Comparison of ENCODE assay signal across 8 cellular contexts in genomic region chr20:32110173-32110704, GRCh38. TPM values are rescaled to one million over a fixed set of nuclear protein-coding genes. Genes with fewer than 3 reads are reported as not detected.
A peak's percentile ranks its signal among the peaks of the same experiment; 100 is the strongest.
DNase-seq lines count a peak whose midpoint lies in the region; ATAC-seq and TF ChIP-seq lines count a peak whose summit lies in the region.

No MANE protein-coding gene starts in this region.

- H3K27me3 Mint-ChIP-seq in activated CD8-positive, alpha-beta memory T cell treated with anti-CD3 and anti-CD28 coated beads, Interleukin-2, amount 10 ng/mL, durations not matched to agents 7 days and 5 days: peaks cover 4% of the 10 kb centered on the region

- ATAC-seq in activated CD8-positive, alpha-beta memory T cell treated with anti-CD3 and anti-CD28 coated beads, Interleukin-2, amount 10 ng/mL, durations not matched to agents 7 days and 5 days: peak; percentile 52
- ATAC-seq in GM19452 (IDR thresholded peaks at IDR 0.05; ENCODE audit: unreplicated experiment): no peak

- H3K9me3 Mint-ChIP-seq in activated CD8-positive, alpha-beta memory T cell treated with anti-CD3 and anti-CD28 coated beads, Interleukin-2, amount 10 ng/mL, durations not matched to agents 7 days and 5 days (ENCODE audit: low read depth): no peaks in the 10 kb centered on the region

- peaks cover 3% of the 10 kb centered on the region for H3K36me3 Mint-ChIP-seq in activated CD8-positive, alpha-beta memory T cell treated with anti-CD3 and anti-CD28 coated beads, Interleukin-2, amount 10 ng/mL, durations not matched to agents 7 days and 5 days

- CTCF ChIA-PET in activated CD8-positive, alpha-beta memory T cell treated with anti-CD3 and anti-CD28 coated beads, Interleukin-2, amount 10 ng/mL, durations not matched to agents 7 days and 5 days (lab: Charles Lee): interaction anchor here (1.1 to 4.6 kb wide), 4 partner anchors 19 to 387 kb away, joined by 3 to 20 read pairs (median 3); partner anchors contain the start of gene PDRG1

- TF ChIP-seq CTCF in fibroblast of the aortic adventitia (IDR thresholded peaks at IDR 0.05; ENCODE audit: insufficient read depth, low read length): no peak

- H3K27ac Mint-ChIP-seq in activated CD8-positive, alpha-beta memory T cell treated with anti-CD3 and anti-CD28 coated beads, Interleukin-2, amount 10 ng/mL, durations not matched to agents 7 days and 5 days: peak overlapping the region; percentile 100

- H3K4me1 ChIP-seq in skeletal muscle satellite cell (ENCODE audit: control insufficient read depth, insufficient read depth, low read length): peaks cover 10% of the 10 kb centered on the region

- no peak for DNase-seq in activated CD8-positive, alpha-beta memory T cell treated with anti-CD3 and anti-CD28 coated beads, Interleukin-2, amount 10 ng/mL, durations not matched to agents 7 days and 5 days
- DNase-seq in activated CD8-positive, alpha-beta memory T cell treated with anti-CD3 and anti-CD28 coated beads, Interleukin-2, amount 50 U/mL, for 48 hours: no peak
- DNase-seq in SK-N-MC (ENCODE audit: low read depth, low spot score) (no peak), fibroblast of the aortic adventitia (ENCODE audit: low read depth) (no peak), NCI-H2227 treated with DMSO at 0.1 percent for 48 hours (lab: John Stamatoyannopoulos, UW) (no peak), HuH-7.5 (ENCODE audit: low spot score) (no peak)

- H3K4me3 ChIP-seq in SK-N-MC (peak overlapping the region; percentile 98), fibroblast of the aortic adventitia (ENCODE audit: low read depth, low read length) (peak overlapping the region; percentile 99), skeletal muscle satellite cell (ENCODE audit: low read length) (peak overlapping the region; percentile 75)

- H3K27me3 ChIP-seq in skeletal muscle satellite cell (ENCODE audit: control insufficient read depth, insufficient read depth, low read length): no peaks in the 10 kb centered on the region

- peak overlapping the region; percentile 99 for H3K9ac ChIP-seq in SK-N-MC (ENCODE audit: insufficient read length)
- H3K9ac ChIP-seq in skeletal muscle satellite cell (ENCODE audit: low read depth, low read length): peak overlapping the region; percentile 88

- peak overlapping the region; percentile 99 for H3K27ac ChIP-seq in SK-N-MC

- peak overlapping the region; percentile 88 for H3K4me3 Mint-ChIP-seq in activated CD8-positive, alpha-beta memory T cell treated with anti-CD3 and anti-CD28 coated beads, Interleukin-2, amount 10 ng/mL, durations not matched to agents 7 days and 5 days

- H3K4me1 Mint-ChIP-seq in activated CD8-positive, alpha-beta memory T cell treated with anti-CD3 and anti-CD28 coated beads, Interleukin-2, amount 10 ng/mL, durations not matched to agents 7 days and 5 days: peaks cover 32% of the 10 kb centered on the region

- no peaks in the 10 kb centered on the region for H3K9me3 ChIP-seq in SK-N-MC (ENCODE audit: low read depth, low read length)
- H3K9me3 ChIP-seq in skeletal muscle satellite cell (replicated peaks; ENCODE audit: low read length): no peaks in the 10 kb centered on the region

- peaks cover 4% of the 10 kb centered on the region; the same call in 1 of the 2 replicates for H3K36me3 ChIP-seq in SK-N-MC (ENCODE audit: insufficient read depth, low read length)
- H3K36me3 ChIP-seq in skeletal muscle satellite cell (ENCODE audit: insufficient read depth, low read length): peaks cover 3% of the 10 kb centered on the region

- peak overlapping the region; percentile 73 for H3K4me2 ChIP-seq in skeletal muscle satellite cell (ENCODE audit: low read length)

RNA-seq across cellular contexts. Expression of gene TM9SF4, which starts 0.7 kb away (rescaled TPM):
- total RNA-seq in activated CD8-positive, alpha-beta memory T cell treated with anti-CD3 and anti-CD28 coated beads, Interleukin-2, amount 10 ng/mL, durations not matched to agents 7 days and 5 days: 10 to 100 TPM; 35.7 to 39.1 TPM
- total RNA-seq in fibroblast of the aortic adventitia (ENCODE audit: low replicate concordance): 20.0 and 41.1 TPM in 2 replicates
- 36.2 and 37.6 TPM in 2 replicates for total RNA-seq in skeletal muscle satellite cell (2012; rRNA removed)

RNA-seq across cellular contexts. Expression of gene HCK, which starts 58.2 kb away (rescaled TPM):
- total RNA-seq in activated CD8-positive, alpha-beta memory T cell treated with anti-CD3 and anti-CD28 coated beads, Interleukin-2, amount 10 ng/mL, durations not matched to agents 7 days and 5 days: not detected
- total RNA-seq in fibroblast of the aortic adventitia (ENCODE audit: low replicate concordance): not detected in 2 replicates
- not detected in 2 replicates for total RNA-seq in skeletal muscle satellite cell (2012; rRNA removed)
